Comparison of ENCODE assay signal across 31 cellular contexts in genomic region chr3:88626426-88627120, GRCh38.
A peak's percentile ranks its signal among the peaks of the same experiment; 100 is the strongest.
DNase-seq lines count a peak whose midpoint lies in the region; ATAC-seq and TF ChIP-seq lines count a peak whose summit lies in the region.
"Had no signal": no experiment of that assay in that cellular context is flagged by ENCODE, and none has a peak within 500 bp of the region (broad histone marks: within the 10 kb centered on the region; RNA-seq: fewer than 3 reads in every experiment).

No MANE protein-coding gene starts in this region.

- peak overlapping the region in 1 of 4 donors; percentile 13 for H3K27ac ChIP-seq in body of pancreas
- H3K27ac ChIP-seq: breast epithelium, dorsolateral prefrontal cortex, esophagus muscularis mucosa, neutrophil, prostate gland, sigmoid colon, tibial artery had no signal

- WGBS in body of pancreas, 2 donors, result 32 to 42% methylated on average over 3 of the region's 3 CpGs

- H3K9me3 ChIP-seq in body of pancreas, result no peaks in the 10 kb centered on the region
- H3K9me3 ChIP-seq in mucosa of descending colon, result no peaks in the 10 kb centered on the region
- H3K9me3 ChIP-seq: breast epithelium, esophagus muscularis mucosa, neutrophil, prostate gland, sigmoid colon, tibial artery had no signal

- intact Hi-C loops in body of pancreas (cut with DNase I), result no loop called here
- intact Hi-C loops in mucosa of descending colon (cut with DNase I, micrococcal nuclease), result no loop called here

- H3K4me3 ChIP-seq in body of pancreas (no peak overlapping the region), mucosa of descending colon (no peak overlapping the region)
- H3K4me3 ChIP-seq: breast epithelium, dorsolateral prefrontal cortex, esophagus muscularis mucosa, prostate gland, sigmoid colon, tibial artery had no signal

- DNase-seq in DMS 273 (lab: John Stamatoyannopoulos, UW; ENCODE audit: unreplicated experiment) (peak; percentile 80), NCI-H1092 (lab: John Stamatoyannopoulos, UW) (peak; percentile 64), NCI-H446 treated with DMSO at 0.1 percent for 48 hours (lab: John Stamatoyannopoulos, UW) (peak; percentile 97), body of pancreas (peak; percentile 68 to 88 (median 82)), GM19238 (ENCODE audit: insufficient read length, low spot score) (no peak), COR-L47 (lab: John Stamatoyannopoulos, UW) (no peak), mucosa of descending colon (no peak)
- DNase-seq: activated CD4-positive, alpha-beta T cell treated with anti-CD3 and anti-CD28 coated beads for 48 hours; activated CD8-positive, alpha-beta memory T cell treated with anti-CD3 and anti-CD28 coated beads for 24 hours; activated T-cell treated with anti-CD3 and anti-CD28 coated beads for 4 hours; AML-193; amygdala; CD4-positive, CD25-positive, alpha-beta regulatory T cell; dorsolateral prefrontal cortex; foreskin fibroblast; head of caudate nucleus; left ventricle myocardium superior; NCI-H2029 treated with DMSO at 0.1 percent for 48 hours; NCI-H510A; RPMI8226; sigmoid colon; stimulated activated CD4-positive, alpha-beta T cell treated with anti-CD3 and anti-CD28 coated beads, Interleukin-12 subunit alpha, Interleukin-12 subunit beta, amount 100 ng/mL, for 4 hours; stimulated activated CD4-positive, alpha-beta T cell treated with anti-CD3 and anti-CD28 coated beads, Interleukin-2, amount 100 ng/mL, for 48 hours; tibial artery had no signal

- no peak for TF ChIP-seq POLR2A in body of pancreas (IDR thresholded peaks at IDR 0.05)

- H3K4me1 ChIP-seq in body of pancreas, result peaks cover 8% of the 10 kb centered on the region
- H3K4me1 ChIP-seq in mucosa of descending colon (ENCODE audit: low read depth), result no peaks in the 10 kb centered on the region
- H3K4me1 ChIP-seq: breast epithelium, esophagus muscularis mucosa, prostate gland, sigmoid colon, tibial artery had no signal

- ATAC-seq in body of pancreas (peak; percentile 95), HG03354 (IDR thresholded peaks at IDR 0.05; ENCODE audit: poor library complexity, severe bottlenecking, unreplicated experiment) (no peak), mucosa of descending colon (no peak)
- ATAC-seq: activated naive CD4-positive, alpha-beta T cell treated with anti-CD3 and anti-CD28 coated beads, Interleukin-2, amount 50 U/mL, for 72 hours; HCT116; left ventricle myocardium superior had no signal

- no peaks in the 10 kb centered on the region for H3K27me3 ChIP-seq in body of pancreas
- H3K27me3 ChIP-seq: breast epithelium, dorsolateral prefrontal cortex, esophagus muscularis mucosa, neutrophil, sigmoid colon, tibial artery had no signal

- TF ChIP-seq CTCF in body of pancreas (IDR thresholded peaks at IDR 0.05), result no peak
- no peak for TF ChIP-seq CTCF in mucosa of descending colon (IDR thresholded peaks at IDR 0.05)

- H3K36me3 ChIP-seq in body of pancreas (replicated peaks in 1 of 2; ENCODE audit: insufficient read depth in 1 of 2, low read depth in 2 of 2) (no peaks in the 10 kb centered on the region), mucosa of descending colon (ENCODE audit: low read depth) (no peaks in the 10 kb centered on the region)
- H3K36me3 ChIP-seq: breast epithelium, esophagus muscularis mucosa, neutrophil, prostate gland, sigmoid colon, tibial artery had no signal

Comparison
In these comparisons a context has a peak if more than half of its experiments do, and no peak if none do; other contexts are left out.
1. DNase-seq: peak in DMS 273 (single experiment), NCI-H1092 (single experiment), NCI-H446 treated with DMSO at 0.1 percent for 48 hours (single experiment) and body of pancreas (4 of 4); none in GM19238 (single experiment), COR-L47 (single experiment) and mucosa of descending colon (0 of 3).